Comparison of ENCODE assay signal across 2 cellular contexts in genomic region chr15:37856109-37856508, GRCh38.
TF ChIP-seq lines count a peak whose summit lies in the region.

No MANE protein-coding gene starts in this region.

TF ChIP-seq in HepG2, 621 proteins besides CTCF, POLR2A, EP300 and RAD21 (continued from another document):
- TF ChIP-seq NR2F1 (CRISPR knock-in tag; IDR thresholded peaks at IDR 0.05) (no peak), MAFF (IDR thresholded peaks at IDR 0.05; ENCODE audit: low read depth, low read length) (peak; percentile 88), MAFK (conservative IDR thresholded peaks at IDR 0.05 in 1 of 2, IDR thresholded peaks at IDR 0.05 in 1 of 2; ENCODE audit: low read length in 2 of 2) (peak; percentile 87 to 95), ZNF280B (CRISPR knock-in tag; IDR thresholded peaks at IDR 0.05; ENCODE audit: borderline replicate concordance) (no peak), SMYD3 (CRISPR knock-in tag; IDR thresholded peaks at IDR 0.05) (no peak)

TF ChIP-seq in H1, 55 proteins besides CTCF, POLR2A, EP300 and RAD21 (continued from another document):
- peak; percentile 72; the same call in 1 of the 2 replicates for TF ChIP-seq MAFK (IDR thresholded peaks at IDR 0.05; ENCODE audit: low read depth, low read length)
TF ChIP-seq in H1: peak in this region for 1.
